In the genomic region with DNA sequence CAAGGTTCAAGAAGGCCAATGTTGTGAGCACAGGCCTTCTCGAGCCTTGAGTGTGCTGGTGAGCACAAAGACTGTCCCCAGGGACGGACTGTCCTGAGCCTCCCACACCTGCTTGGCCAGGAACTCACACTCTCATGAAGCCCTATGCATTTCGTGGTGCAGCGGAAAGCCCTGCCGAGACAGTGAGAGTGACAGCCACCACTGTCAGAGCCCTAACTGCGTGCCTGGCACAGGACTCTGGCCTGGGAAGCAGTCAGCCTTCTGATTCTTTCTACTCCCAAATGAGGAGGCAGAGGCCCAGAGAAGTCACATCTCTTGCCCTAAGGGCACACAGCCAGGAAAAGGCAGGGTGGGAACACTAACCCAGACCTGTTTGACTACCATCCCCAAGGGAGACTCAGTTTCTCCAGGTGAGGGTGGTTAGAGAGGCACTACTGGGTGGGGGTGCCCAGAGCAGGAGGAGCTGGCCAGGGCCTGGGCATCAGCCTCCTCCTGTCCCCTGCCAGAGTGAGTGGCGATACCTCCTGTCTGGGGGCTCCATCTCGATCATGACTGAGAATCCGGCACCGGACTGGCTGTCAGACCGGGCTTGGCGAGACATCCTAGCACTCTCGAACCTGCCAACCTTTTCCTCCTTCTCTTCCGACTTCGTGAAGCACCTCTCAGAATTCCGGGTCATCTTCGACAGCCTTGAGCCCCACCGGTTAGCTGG, we compare ENCODE assay signal across 1 cellular context.
TF ChIP-seq lines count a peak whose summit lies in the region.

No MANE protein-coding gene starts in this region.

TF ChIP-seq in H1, 55 proteins besides CTCF, POLR2A, EP300 and RAD21:
- TF ChIP-seq SP2 (IDR thresholded peaks at IDR 0.05; ENCODE audit: low read length) (no peak), JUN (IDR thresholded peaks at IDR 0.05; ENCODE audit: low read depth, low read length) (no peak), NRF1 (IDR thresholded peaks at IDR 0.05; ENCODE audit: low read depth, low read length) (no peak), TAF7 (optimal IDR thresholded peaks at IDR 0.05; ENCODE audit: borderline replicate concordance, low read depth, low read length) (no peak), NANOG (IDR thresholded peaks at IDR 0.05; ENCODE audit: insufficient read depth, low read depth, low read length, poor library complexity, severe bottlenecking) (no peak), BCL11A (IDR thresholded peaks at IDR 0.05; ENCODE audit: low read depth in 2 of 2, low read length in 2 of 2) (no peak), TCF12 (IDR thresholded peaks at IDR 0.05; ENCODE audit: low read depth, low read length) (no peak)
- TF ChIP-seq, protein P1, sequence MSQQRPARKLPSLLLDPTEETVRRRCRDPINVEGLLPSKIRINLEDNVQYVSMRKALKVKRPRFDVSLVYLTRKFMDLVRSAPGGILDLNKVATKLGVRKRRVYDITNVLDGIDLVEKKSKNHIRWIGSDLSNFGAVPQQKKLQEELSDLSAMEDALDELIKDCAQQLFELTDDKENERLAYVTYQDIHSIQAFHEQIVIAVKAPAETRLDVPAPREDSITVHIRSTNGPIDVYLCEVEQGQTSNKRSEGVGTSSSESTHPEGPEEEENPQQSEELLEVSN (IDR thresholded peaks at IDR 0.05) = no peak
